ENCODE assay signal across 8 cellular contexts in the genomic region with DNA sequence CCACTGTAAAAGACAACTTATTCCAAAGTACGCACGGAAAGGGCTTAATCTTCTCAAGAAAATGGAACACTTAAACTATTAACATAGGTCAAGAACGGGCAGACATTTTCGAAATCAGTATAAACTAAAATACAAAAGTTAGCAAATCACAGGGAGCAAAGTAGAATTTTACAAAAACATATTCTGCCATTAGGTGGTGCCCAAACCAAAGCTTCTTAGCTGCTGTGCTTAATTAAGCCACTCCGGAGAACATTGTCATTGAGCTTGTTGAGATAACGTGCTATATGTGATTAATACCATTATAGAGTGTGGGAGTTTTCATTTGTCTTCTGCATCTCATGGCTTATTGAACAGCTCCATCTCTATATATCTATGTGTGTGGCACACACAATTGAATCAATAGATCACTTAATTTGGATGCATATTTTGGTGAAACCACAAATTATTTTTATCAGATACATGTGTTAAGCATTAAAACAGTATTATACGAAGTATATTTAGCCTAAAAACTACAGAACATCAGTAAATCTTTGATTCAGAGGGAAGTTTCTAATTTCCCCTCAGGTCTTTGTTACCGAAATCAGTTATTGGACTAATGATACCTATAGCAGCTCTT.
DNase-seq lines count a peak whose midpoint lies in the region; ATAC-seq and TF ChIP-seq lines count a peak whose summit lies in the region.

No MANE protein-coding gene starts in this region.

- DNase-seq in activated naive CD4-positive, alpha-beta T cell (lab: John Stamatoyannopoulos, UW), result no peak
- DNase-seq in NCI-H2081 treated with DMSO at 0.1 percent for 48 hours (lab: John Stamatoyannopoulos, UW) (peak; percentile 21), brain microvascular endothelial cell (no peak), left kidney (ENCODE audit: low read depth, low spot score) (peak; percentile 53), islet precursor cell (no peak), epidermal melanocyte (ENCODE audit: insufficient read length, low spot score) (no peak)

- in situ Hi-C loops in brain microvascular endothelial cell (cut with HindIII; ENCODE audit: low pct_ligation_motif_present, low sequenced_read_pairs), result no loop called here

- no peak overlapping the region for H3K27ac ChIP-seq in brain microvascular endothelial cell

- H3K27me3 Mint-ChIP-seq in activated naive CD4-positive, alpha-beta T cell treated with anti-CD3 and anti-CD28 coated beads, Interleukin-2, amount 50 U/mL, for 24 hours, result no peaks in the 10 kb centered on the region

- peak overlapping the region; percentile 59 for H3K27ac Mint-ChIP-seq in activated naive CD4-positive, alpha-beta T cell treated with anti-CD3 and anti-CD28 coated beads, Interleukin-2, amount 50 U/mL, for 24 hours

- peak; percentile 55 for TF ChIP-seq CTCF in brain microvascular endothelial cell (IDR thresholded peaks at IDR 0.05; ENCODE audit: low read depth, low read length, missing control alignments)

- no peaks in the 10 kb centered on the region for H3K9me3 Mint-ChIP-seq in activated naive CD4-positive, alpha-beta T cell treated with anti-CD3 and anti-CD28 coated beads, Interleukin-2, amount 50 U/mL, for 24 hours

- H3K4me3 ChIP-seq in brain microvascular endothelial cell (ENCODE audit: low read depth, low read length), result no peak overlapping the region

- ATAC-seq in HG02623 (IDR thresholded peaks at IDR 0.05; ENCODE audit: unreplicated experiment), result no peak

- H3K4me3 Mint-ChIP-seq in activated naive CD4-positive, alpha-beta T cell treated with anti-CD3 and anti-CD28 coated beads, Interleukin-2, amount 50 U/mL, for 24 hours, result no peak overlapping the region

- no peaks in the 10 kb centered on the region for H3K36me3 Mint-ChIP-seq in activated naive CD4-positive, alpha-beta T cell treated with anti-CD3 and anti-CD28 coated beads, Interleukin-2, amount 50 U/mL, for 24 hours

- H3K36me3 ChIP-seq in brain microvascular endothelial cell (replicated peaks), result peaks cover 4% of the 10 kb centered on the region

- H3K4me1 Mint-ChIP-seq in activated naive CD4-positive, alpha-beta T cell treated with anti-CD3 and anti-CD28 coated beads, Interleukin-2, amount 50 U/mL, for 24 hours, result no peaks in the 10 kb centered on the region

- no peaks in the 10 kb centered on the region for H3K27me3 ChIP-seq in brain microvascular endothelial cell (replicated peaks)

Comparison
In these comparisons a context has a peak if more than half of its experiments do, and no peak if none do; other contexts are left out.
1. DNase-seq: peak in NCI-H2081 treated with DMSO at 0.1 percent for 48 hours (single experiment) and left kidney (single experiment); none in activated naive CD4-positive, alpha-beta T cell (0 of 4), brain microvascular endothelial cell (single experiment), islet precursor cell (single experiment) and epidermal melanocyte (single experiment).